In the genomic region with DNA sequence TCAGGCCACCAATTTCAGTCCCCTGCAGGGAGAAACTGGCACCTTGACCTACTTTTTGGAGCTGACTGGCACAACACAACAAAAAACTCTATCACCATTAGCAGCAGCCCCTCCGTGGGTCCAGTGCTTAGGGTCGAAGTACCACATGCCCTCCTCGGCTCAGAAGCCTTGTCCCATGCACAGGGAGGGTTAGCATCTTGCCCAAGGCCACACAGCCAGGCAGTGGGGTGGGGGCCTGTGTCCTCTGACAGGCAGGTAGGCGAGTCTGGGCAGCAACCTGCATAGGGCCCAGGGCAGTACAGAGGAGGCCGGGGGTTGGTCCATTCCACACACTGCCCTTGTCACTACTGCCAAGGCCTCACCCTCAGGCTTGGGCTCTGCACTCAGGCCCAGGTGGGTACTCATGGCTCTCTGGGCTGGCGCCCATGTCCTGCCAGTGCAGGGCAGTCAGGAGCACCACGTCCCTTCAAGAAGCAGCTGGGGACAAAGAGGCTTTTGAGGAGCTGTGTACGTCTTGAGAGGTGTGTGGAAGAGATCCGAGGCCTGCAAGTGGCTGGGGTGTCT, we compare ENCODE assay signal across 17 cellular contexts. TPM values are rescaled to one million over a fixed set of nuclear protein-coding genes. Genes with fewer than 3 reads are reported as not detected.
DNase-seq lines count a peak whose midpoint lies in the region; ATAC-seq and TF ChIP-seq lines count a peak whose summit lies in the region.
"Had no signal": no experiment of that assay in that cellular context is flagged by ENCODE, and none has a peak within 500 bp of the region (broad histone marks: within the 10 kb centered on the region; RNA-seq: fewer than 3 reads in every experiment).

No MANE protein-coding gene starts in this region.

- no peak overlapping the region for H2BK15ac ChIP-seq in IMR-90 (ENCODE audit: low read depth, low read length)

- H3K9me3 ChIP-seq in IMR-90 (ENCODE audit: control insufficient read depth, insufficient read depth, low read length) (no peaks in the 10 kb centered on the region), RWPE2 (ENCODE audit: severe bottlenecking) (no peaks in the 10 kb centered on the region), osteoblast (ENCODE audit: low read depth, low read length) (no peaks in the 10 kb centered on the region)
- H3K9me3 ChIP-seq: colonic mucosa, neutrophil, Peyer's patch, transverse colon had no signal

- H2BK120ac ChIP-seq in IMR-90 (ENCODE audit: low read depth, low read length): no peak overlapping the region

- no peak overlapping the region for H3K4me3 ChIP-seq in IMR-90 (ENCODE audit: insufficient read depth, low read depth, low read length)
- H3K4me3 ChIP-seq in RWPE2 (ENCODE audit: severe bottlenecking): no peak overlapping the region
- H3K4me3 ChIP-seq in osteoblast (ENCODE audit: insufficient read depth, low read length): no peak overlapping the region
- H3K4me3 ChIP-seq: colonic mucosa, Peyer's patch, transverse colon had no signal

- H2AK9ac ChIP-seq in IMR-90 (replicated peaks; ENCODE audit: low read depth, low read length, poor library complexity): peak overlapping the region; percentile 19

- H3K27me3 Mint-ChIP-seq in glutamatergic neuron (ENCODE audit: unreplicated experiment): peaks cover 25% of the 10 kb centered on the region

- H2AFZ ChIP-seq in IMR-90 (replicated peaks; ENCODE audit: low read length, poor library complexity) (peak overlapping the region; percentile 39), osteoblast (ENCODE audit: low read length) (no peak overlapping the region)

- H3K9ac ChIP-seq in IMR-90 (ENCODE audit: low read depth, low read length): no peak overlapping the region

- TF ChIP-seq POLR2A in IMR-90 (IDR thresholded peaks at IDR 0.05; ENCODE audit: low read depth, low read length): no peak

- 0 out of 4 replicates have a peak overlapping the region, but pooled peaks of 1 of the 2 experiments have one; percentile 13 for H4K8ac ChIP-seq in IMR-90 (ENCODE audit: low read depth in 2 of 2, low read length in 2 of 2)

- H3K56ac ChIP-seq in IMR-90 (ENCODE audit: extremely low read depth, insufficient read depth, low read length): no peak overlapping the region

- H3K18ac ChIP-seq in IMR-90 (ENCODE audit: low read depth, low read length): no peak overlapping the region

- H2BK20ac ChIP-seq in IMR-90 (ENCODE audit: low read depth, low read length): no peak overlapping the region

- peaks cover 0 to 33% of the 10 kb centered on the region in 2 experiments; a peak in 3 of 4 replicates for H3K79me1 ChIP-seq in IMR-90 (ENCODE audit: low read depth in 1 of 2, low read length in 2 of 2)

- intact Hi-C loops in IMR-90 (cut with micrococcal nuclease): no loop called here

- CTCF ChIA-PET in IMR-90 (lab: Yijun Ruan, JAX): interaction anchor here (0.6 kb wide), 1 partner anchor 703 kb away, joined by 3 read pairs; no protein-coding TSS in a partner anchor

- no peak overlapping the region for H4K91ac ChIP-seq in IMR-90 (ENCODE audit: insufficient read depth, low read depth, low read length)

- no peak overlapping the region for H3K14ac ChIP-seq in IMR-90 (replicated peaks; ENCODE audit: low read depth, low read length)

- in situ Hi-C loops in IMR-90 (cut with MboI; ENCODE audit: low sequenced_read_pairs): loop anchor here (25.0 kb wide), 2 partner anchors 236 to 386 kb away; partner anchors contain the start of gene ZNF337

- H2BK5ac ChIP-seq in IMR-90 (ENCODE audit: low read depth, low read length, poor library complexity, severe bottlenecking): peak overlapping the region; percentile 15

- H3K79me2 ChIP-seq in osteoblast (ENCODE audit: insufficient read depth, low read length): no peaks in the 10 kb centered on the region

- H3K36me3 ChIP-seq in IMR-90 (ENCODE audit: control insufficient read depth, insufficient read depth, low read length): peaks cover 45% of the 10 kb centered on the region
- H3K36me3 ChIP-seq in RWPE2 (ENCODE audit: low read depth): peaks cover 9% of the 10 kb centered on the region
- H3K36me3 ChIP-seq in osteoblast (ENCODE audit: insufficient read depth, low read length): peaks cover 35% of the 10 kb centered on the region
- H3K36me3 ChIP-seq: colonic mucosa had no signal

- peaks cover 8% of the 10 kb centered on the region for H3K9me1 ChIP-seq in IMR-90 (ENCODE audit: insufficient read depth, low read length)

- peaks cover 26% of the 10 kb centered on the region for H3K9me3 Mint-ChIP-seq in glutamatergic neuron (ENCODE audit: unreplicated experiment)

- no peak overlapping the region for H3K4ac ChIP-seq in IMR-90 (ENCODE audit: low read depth, low read length)

- no peaks in the 10 kb centered on the region for H3K27me3 ChIP-seq in IMR-90 (ENCODE audit: control insufficient read depth, insufficient read depth, low read length)
- no peaks in the 10 kb centered on the region for H3K27me3 ChIP-seq in RWPE2 (ENCODE audit: insufficient read depth, poor library complexity, severe bottlenecking)
- H3K27me3 ChIP-seq in osteoblast (ENCODE audit: insufficient read depth, low read length): no peaks in the 10 kb centered on the region
- H3K27me3 ChIP-seq: colonic mucosa, neutrophil, Peyer's patch, transverse colon had no signal

- peak overlapping the region; percentile 23 for H3K27ac Mint-ChIP-seq in glutamatergic neuron (ENCODE audit: unreplicated experiment)

- H2AK5ac ChIP-seq in IMR-90 (ENCODE audit: low read depth, low read length): peak overlapping the region; percentile 21; the same call in 1 of the 2 replicates

- H4K20me1 ChIP-seq in IMR-90 (ENCODE audit: insufficient read depth, low read length) (peaks cover 5% of the 10 kb centered on the region; the same call in 1 of the 2 replicates), osteoblast (ENCODE audit: insufficient read depth, low read length) (peaks cover 4% of the 10 kb centered on the region)

- H3K4me1 ChIP-seq in IMR-90 (ENCODE audit: control insufficient read depth, insufficient read depth, low read length) (peaks cover 10% of the 10 kb centered on the region), RWPE2 (ENCODE audit: insufficient read depth, poor library complexity, severe bottlenecking) (no peaks in the 10 kb centered on the region), osteoblast (ENCODE audit: insufficient read depth, low read length) (peaks cover 19% of the 10 kb centered on the region)
- H3K4me1 ChIP-seq: colonic mucosa had no signal

- ATAC-seq in IMR-90 (ENCODE audit: low read depth) (no peak), RWPE2 (ENCODE audit: low read depth) (peak; percentile 11; the same call in 2 of the 3 replicates), GM18498 (IDR thresholded peaks at IDR 0.05; ENCODE audit: unreplicated experiment) (no peak)

- POLR2A ChIA-PET in IMR-90 (lab: Charles Lee; ENCODE audit: unreplicated experiment): no interaction called here

- H3K27ac ChIP-seq in IMR-90 (ENCODE audit: insufficient read depth, low read length) (no peak overlapping the region), RWPE2 (ENCODE audit: poor library complexity, severe bottlenecking) (no peak overlapping the region), osteoblast (ENCODE audit: low read depth, low read length) (no peak overlapping the region)
- H3K27ac ChIP-seq: colonic mucosa, neutrophil, Peyer's patch, transverse colon had no signal

- peaks cover 3% of the 10 kb centered on the region for H3K4me1 Mint-ChIP-seq in glutamatergic neuron (ENCODE audit: low read depth, unreplicated experiment)

- no peak overlapping the region; the same call in 1 of the 2 replicates for H3K23ac ChIP-seq in IMR-90 (ENCODE audit: low read depth, low read length)

- no peak for DNase-seq in IMR-90
- no peak for DNase-seq in RWPE2 (ENCODE audit: low spot score)
- DNase-seq in glutamatergic neuron: no peak
- peak; percentile 87 for DNase-seq in osteoblast (ENCODE audit: insufficient read length, low spot score, missing footprints)
- DNase-seq in Ammon's horn (ENCODE audit: low spot score): no peak
- DNase-seq in stimulated activated naive CD4-positive, alpha-beta T cell (lab: John Stamatoyannopoulos, UW): no peak
- DNase-seq: activated effector memory CD4-positive, alpha-beta T cell treated with Interleukin-2 at 50 U/mL for 16 hours; aorta; colonic mucosa; midbrain; NCI-H748 treated with DMSO at 0.1 percent for 48 hours; Peyer's patch; stimulated activated CD4-positive, alpha-beta T cell treated with anti-CD3 and anti-CD28 coated beads, Interleukin-4, amount 100 ng/mL, for 24 hours; stimulated activated CD8-positive, alpha-beta memory T cell treated with anti-CD3 and anti-CD28 coated beads, Interleukin-4, amount 100 ng/mL, for 48 hours; transverse colon had no signal

- no peak overlapping the region for H3K4me3 Mint-ChIP-seq in glutamatergic neuron (ENCODE audit: unreplicated experiment)

- no peak overlapping the region for H4K5ac ChIP-seq in IMR-90 (ENCODE audit: low read depth, low read length)

- H3K36me3 Mint-ChIP-seq in glutamatergic neuron (ENCODE audit: unreplicated experiment): no peaks in the 10 kb centered on the region

- dilution Hi-C loops in IMR-90 (cut with HindIII; ENCODE audit: low sequenced_read_pairs, unreplicated experiment): no loop called here

- no peak for TF ChIP-seq RAD21 in IMR-90 (IDR thresholded peaks at IDR 0.05; ENCODE audit: low read length)

- no TSS peak for BruUV-seq in IMR-90 (replicated peaks; lab: Mats Ljungman, UMichigan)

- H3K4me2 ChIP-seq in IMR-90 (ENCODE audit: low read depth, low read length): no peak overlapping the region
- no peak overlapping the region for H3K4me2 ChIP-seq in osteoblast (ENCODE audit: insufficient read depth, low read length)

- 89% methylated on average over 3 of the region's 9 CpGs; no CpG with 5 or more reads in 1 of the 2 experiments for WGBS in IMR-90 (ENCODE audit: extremely low coverage in 2 of 2, insufficient read length in 1 of 2), 2 experiments

- TF ChIP-seq CTCF in IMR-90 (conservative IDR thresholded peaks at IDR 0.05; ENCODE audit: low read depth, low read length) (no peak), RWPE2 (IDR thresholded peaks at IDR 0.05; ENCODE audit: poor library complexity, severe bottlenecking) (no peak), glutamatergic neuron (IDR thresholded peaks at IDR 0.05; ENCODE audit: partially characterized antibody, unreplicated experiment) (no peak), osteoblast (IDR thresholded peaks at IDR 0.05; ENCODE audit: extremely low read depth, low read depth, low read length) (no peak)

TF ChIP-seq in IMR-90, 13 proteins besides CTCF, POLR2A, EP300 and RAD21 (continues in another document):
- TF ChIP-seq RFX5 (IDR thresholded peaks at IDR 0.05; ENCODE audit: low read depth, low read length) (no peak), MAZ (IDR thresholded peaks at IDR 0.05; ENCODE audit: borderline replicate concordance, low read depth, low read length) (no peak), CHD1 (IDR thresholded peaks at IDR 0.05; ENCODE audit: low read depth, low read length) (no peak), NFE2L2 (IDR thresholded peaks at IDR 0.05; ENCODE audit: low read depth, low read length) (no peak), BHLHE40 (IDR thresholded peaks at IDR 0.05; ENCODE audit: low read depth, low read length) (no peak), MXI1 (IDR thresholded peaks at IDR 0.05; ENCODE audit: borderline replicate concordance, low read depth, low read length) (no peak)

RNA-seq across cellular contexts. Expression of gene PYGB, which starts 53.6 kb away (rescaled TPM):
- total RNA-seq in IMR-90 (2012; rRNA removed) (72.4 and 81.4 TPM in 2 replicates), glutamatergic neuron (ENCODE audit: unreplicated experiment) (295 TPM), osteoblast (191 and 194 TPM in 2 replicates)
- 83.1 TPM in 2 replicates for polyA plus RNA-seq in IMR-90 (2012; rRNA removed)
- polyA plus RNA-seq in IMR-90 (2012; cell fraction: cytosol; rRNA removed): 62.2 and 67.4 TPM in 2 replicates
- polyA plus RNA-seq in IMR-90 (2012; cell fraction: nucleus; rRNA removed; ENCODE audit: low replicate concordance): 106 and 206 TPM in 2 replicates
